Comparison of ENCODE assay signal across 10 cellular contexts in the genomic region with DNA sequence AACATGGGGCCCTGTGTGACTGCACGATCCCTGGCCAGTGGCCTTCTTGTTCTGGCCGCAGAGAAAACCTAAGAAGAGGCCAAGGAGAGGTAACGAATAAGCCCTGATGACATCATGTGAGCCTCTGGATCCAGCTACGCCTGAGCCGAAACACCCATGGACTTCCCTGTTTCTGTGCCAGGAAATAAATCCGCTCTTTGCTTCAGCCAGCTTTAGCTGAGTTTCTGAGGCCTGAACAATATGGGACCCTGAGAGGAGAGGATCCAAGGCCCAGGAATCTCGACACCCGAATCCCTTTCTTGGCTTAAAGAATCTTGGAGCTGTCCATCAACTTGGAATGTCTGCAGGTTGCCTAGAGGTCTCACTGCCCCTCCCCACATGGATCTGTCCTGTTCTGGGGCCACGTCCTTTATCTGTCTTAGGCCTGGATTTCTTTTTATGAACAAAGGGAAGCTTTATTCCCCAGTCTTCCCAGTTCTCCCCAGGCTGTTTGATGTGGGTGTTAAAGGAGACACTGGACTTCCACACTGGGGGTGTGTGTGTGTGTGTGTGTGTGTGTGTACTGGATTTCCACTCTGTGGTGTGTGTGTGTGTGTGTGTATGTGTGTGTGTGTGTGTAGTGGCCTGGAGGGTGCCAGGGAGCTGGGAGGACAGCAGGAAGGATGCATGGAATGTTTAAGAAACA. TPM values are rescaled to one million over a fixed set of nuclear protein-coding genes. Genes with fewer than 3 reads are reported as not detected.
DNase-seq lines count a peak whose midpoint lies in the region; ATAC-seq and TF ChIP-seq lines count a peak whose summit lies in the region.
"Had no signal": no experiment of that assay in that cellular context is flagged by ENCODE, and none has a peak within 500 bp of the region (broad histone marks: within the 10 kb centered on the region; RNA-seq: fewer than 3 reads in every experiment).

No MANE protein-coding gene starts in this region.

- no peak overlapping the region for H3K4me2 ChIP-seq in fibroblast of lung (ENCODE audit: extremely low read depth, insufficient read depth, low read length)

- no peaks in the 10 kb centered on the region for H3K9me3 Mint-ChIP-seq in activated naive CD8-positive, alpha-beta T cell treated with anti-CD3 and anti-CD28 coated beads, Interleukin-2, amount 10 ng/mL, durations not matched to agents 7 days and 5 days
- H3K9me3 Mint-ChIP-seq in activated naive CD8-positive, alpha-beta T cell treated with anti-CD3 and anti-CD28 coated beads for 36 hours = no peaks in the 10 kb centered on the region

- no peaks in the 10 kb centered on the region for H3K79me2 ChIP-seq in fibroblast of lung (ENCODE audit: control insufficient read depth, insufficient read depth, low read length)

- DNase-seq in activated naive CD8-positive, alpha-beta T cell treated with anti-CD3 and anti-CD28 coated beads, Interleukin-2, amount 10 ng/mL, durations not matched to agents 7 days and 5 days = no peak
- no peak for DNase-seq in activated naive CD8-positive, alpha-beta T cell treated with anti-CD3 and anti-CD28 coated beads for 36 hours
- DNase-seq in fibroblast of lung (ENCODE audit: low read depth in 2 of 2) (peak; percentile 64 to 83), vagina (ENCODE audit: extremely low spot score in 2 of 2) (no peak), left lobe of liver (ENCODE audit: low spot score) (no peak)
- DNase-seq in activated T-cell treated with anti-CD3 and anti-CD28 coated beads, Interleukin-2, amount 50 U/mL, for 1 hour = no peak
- DNase-seq: effector memory CD4-positive, alpha-beta T cell; NCI-H187 had no signal

- H3K27me3 ChIP-seq in fibroblast of lung (ENCODE audit: control insufficient read depth, insufficient read depth, low read length) (no peaks in the 10 kb centered on the region), muscle layer of duodenum (ENCODE audit: low read depth, low read length) (no peaks in the 10 kb centered on the region), vagina (no peaks in the 10 kb centered on the region)

- H3K4me1 ChIP-seq in fibroblast of lung (ENCODE audit: control insufficient read depth, extremely low read depth, insufficient read depth, low read length) (peaks cover 29% of the 10 kb centered on the region), muscle layer of duodenum (ENCODE audit: control insufficient read depth in 1 of 2, insufficient read depth in 2 of 2, low read length in 2 of 2) (peaks cover 11 to 26% of the 10 kb centered on the region in 2 donors), vagina (peaks cover 51% of the 10 kb centered on the region)

- ATAC-seq in activated naive CD8-positive, alpha-beta T cell treated with anti-CD3 and anti-CD28 coated beads, Interleukin-2, amount 10 ng/mL, durations not matched to agents 7 days and 5 days (ENCODE audit: low read depth) = no peak
- ATAC-seq in HG03280 (IDR thresholded peaks at IDR 0.05; ENCODE audit: unreplicated experiment) (no peak), left lobe of liver (no peak)

- TF ChIP-seq CTCF in fibroblast of lung (conservative IDR thresholded peaks at IDR 0.05 in 1 of 2, IDR thresholded peaks at IDR 0.05 in 1 of 2; ENCODE audit: low read depth in 1 of 2, low read length in 2 of 2) (no peak), vagina (IDR thresholded peaks at IDR 0.05) (no peak)

- H3K9me3 ChIP-seq in fibroblast of lung (ENCODE audit: control insufficient read depth, insufficient read depth, low read depth, low read length) (no peaks in the 10 kb centered on the region), muscle layer of duodenum (ENCODE audit: control insufficient read depth in 1 of 2, low read length in 2 of 2) (no peaks in the 10 kb centered on the region), vagina (no peaks in the 10 kb centered on the region)

- H3K4me3 ChIP-seq in fibroblast of lung (replicated peaks in 1 of 4; ENCODE audit: control extremely low read depth in 1 of 4, insufficient read depth in 1 of 4, low read depth in 3 of 4, low read length in 4 of 4) (no peak overlapping the region), muscle layer of duodenum (ENCODE audit: low read depth in 1 of 2, low read length in 2 of 2) (no peak overlapping the region), vagina (no peak overlapping the region)

- H2AFZ ChIP-seq in fibroblast of lung (ENCODE audit: low read length) = no peak overlapping the region

- H3K27me3 Mint-ChIP-seq in activated naive CD8-positive, alpha-beta T cell treated with anti-CD3 and anti-CD28 coated beads, Interleukin-2, amount 10 ng/mL, durations not matched to agents 7 days and 5 days = no peaks in the 10 kb centered on the region
- H3K27me3 Mint-ChIP-seq in activated naive CD8-positive, alpha-beta T cell treated with anti-CD3 and anti-CD28 coated beads for 36 hours = no peaks in the 10 kb centered on the region

- H3K27ac ChIP-seq in fibroblast of lung (ENCODE audit: insufficient read depth, low read length) (peak overlapping the region; percentile 13), muscle layer of duodenum (ENCODE audit: low read length) (peak overlapping the region; percentile 74), vagina (peak overlapping the region; percentile 91)

- H3K36me3 Mint-ChIP-seq in activated naive CD8-positive, alpha-beta T cell treated with anti-CD3 and anti-CD28 coated beads, Interleukin-2, amount 10 ng/mL, durations not matched to agents 7 days and 5 days = peaks cover 1% of the 10 kb centered on the region
- no peaks in the 10 kb centered on the region for H3K36me3 Mint-ChIP-seq in activated naive CD8-positive, alpha-beta T cell treated with anti-CD3 and anti-CD28 coated beads for 36 hours

- POLR2A ChIA-PET in activated naive CD8-positive, alpha-beta T cell treated with anti-CD3 and anti-CD28 coated beads, Interleukin-2, amount 10 ng/mL, durations not matched to agents 7 days and 5 days (lab: Charles Lee) = interaction anchor here (0.8 kb wide), 1 partner anchor 12 kb away, joined by 5 read pairs; no protein-coding TSS in a partner anchor

- no peak overlapping the region for H3K9ac ChIP-seq in fibroblast of lung (ENCODE audit: insufficient read depth, low read length)

- H3K36me3 ChIP-seq in fibroblast of lung (ENCODE audit: control insufficient read depth, insufficient read depth, low read length) (no peaks in the 10 kb centered on the region), muscle layer of duodenum (ENCODE audit: control insufficient read depth in 1 of 2, insufficient read depth in 2 of 2, low read length in 2 of 2) (no peaks in the 10 kb centered on the region), vagina (no peaks in the 10 kb centered on the region)

- peaks cover 13% of the 10 kb centered on the region for H3K4me1 Mint-ChIP-seq in activated naive CD8-positive, alpha-beta T cell treated with anti-CD3 and anti-CD28 coated beads, Interleukin-2, amount 10 ng/mL, durations not matched to agents 7 days and 5 days
- peaks cover 13% of the 10 kb centered on the region for H3K4me1 Mint-ChIP-seq in activated naive CD8-positive, alpha-beta T cell treated with anti-CD3 and anti-CD28 coated beads for 36 hours

- H4K20me1 ChIP-seq in fibroblast of lung (ENCODE audit: control insufficient read depth, extremely low read depth, insufficient read depth, low read length) = no peaks in the 10 kb centered on the region

- H3K4me3 Mint-ChIP-seq in activated naive CD8-positive, alpha-beta T cell treated with anti-CD3 and anti-CD28 coated beads, Interleukin-2, amount 10 ng/mL, durations not matched to agents 7 days and 5 days = no peak overlapping the region
- no peak overlapping the region for H3K4me3 Mint-ChIP-seq in activated naive CD8-positive, alpha-beta T cell treated with anti-CD3 and anti-CD28 coated beads for 36 hours

- intact Hi-C loops in vagina (cut with DNase I) = no loop called here

- peak overlapping the region; percentile 58 for H3K27ac Mint-ChIP-seq in activated naive CD8-positive, alpha-beta T cell treated with anti-CD3 and anti-CD28 coated beads, Interleukin-2, amount 10 ng/mL, durations not matched to agents 7 days and 5 days
- no peak overlapping the region for H3K27ac Mint-ChIP-seq in activated naive CD8-positive, alpha-beta T cell treated with anti-CD3 and anti-CD28 coated beads for 36 hours

- no peak for TF ChIP-seq POLR2A in vagina (IDR thresholded peaks at IDR 0.05)

RNA-seq across cellular contexts. Expression of a gene that starts 13.7 kb away (rescaled TPM):
- total RNA-seq in activated naive CD8-positive, alpha-beta T cell treated with anti-CD3 and anti-CD28 coated beads, Interleukin-2, amount 10 ng/mL, durations not matched to agents 7 days and 5 days = 1 to 10 TPM; 8.6 to 8.8 TPM
- 1 to 10 TPM; 1.1 to 1.2 TPM for total RNA-seq in activated naive CD8-positive, alpha-beta T cell treated with anti-CD3 and anti-CD28 coated beads for 36 hours
- 71.5 and 97.3 TPM in 2 replicates for total RNA-seq in fibroblast of lung
- polyA plus RNA-seq in fibroblast of lung = 4.1 and 9.2 TPM in 2 replicates
- polyA plus RNA-seq in fibroblast of lung (2012) = 13.6 and 19.5 TPM in 2 replicates
- 4.1 and 7.5 TPM in 2 replicates for polyA minus RNA-seq in fibroblast of lung (ENCODE audit: low replicate concordance)
- 34.4 TPM for total RNA-seq in vagina
- total RNA-seq in left lobe of liver = 4.5 TPM

RNA-seq across cellular contexts. Expression of a gene that starts 53.2 kb away (rescaled TPM):
- total RNA-seq in activated naive CD8-positive, alpha-beta T cell treated with anti-CD3 and anti-CD28 coated beads, Interleukin-2, amount 10 ng/mL, durations not matched to agents 7 days and 5 days = 10 to 100 TPM; 88.3 to 91.0 TPM
- total RNA-seq in activated naive CD8-positive, alpha-beta T cell treated with anti-CD3 and anti-CD28 coated beads for 36 hours = 100 to 1,000 TPM; 101 to 104 TPM
- total RNA-seq in fibroblast of lung (159 and 203 TPM in 2 replicates), vagina (46.2 TPM), left lobe of liver (62.3 TPM)
- polyA plus RNA-seq in fibroblast of lung = 189 and 190 TPM in 2 replicates
- 186 and 250 TPM in 2 replicates for polyA plus RNA-seq in fibroblast of lung (2012)
- polyA minus RNA-seq in fibroblast of lung (ENCODE audit: low replicate concordance) = 246 and 273 TPM in 2 replicates

RNA-seq across cellular contexts. Expression of a gene that starts 53.8 kb away (rescaled TPM):
- total RNA-seq in activated naive CD8-positive, alpha-beta T cell treated with anti-CD3 and anti-CD28 coated beads, Interleukin-2, amount 10 ng/mL, durations not matched to agents 7 days and 5 days = 10 to 100 TPM; 19.5 to 22.7 TPM
- 1 to 10 TPM; 7.3 to 7.9 TPM for total RNA-seq in activated naive CD8-positive, alpha-beta T cell treated with anti-CD3 and anti-CD28 coated beads for 36 hours
- total RNA-seq in fibroblast of lung (33.6 and 45.1 TPM in 2 replicates), vagina (59.9 TPM), left lobe of liver (105 TPM)
- 34.0 and 37.4 TPM in 2 replicates for polyA plus RNA-seq in fibroblast of lung
- 52.6 and 59.0 TPM in 2 replicates for polyA plus RNA-seq in fibroblast of lung (2012)
- 109 and 121 TPM in 2 replicates for polyA minus RNA-seq in fibroblast of lung (ENCODE audit: low replicate concordance)

Comparison
In these comparisons a context has a peak if more than half of its experiments do, and no peak if none do; other contexts are left out.
1. DNase-seq: peak in fibroblast of lung (2 of 2); none in activated naive CD8-positive, alpha-beta T cell treated with anti-CD3 and anti-CD28 coated beads, Interleukin-2, amount 10 ng/mL, durations not matched to agents 7 days and 5 days (single experiment), activated naive CD8-positive, alpha-beta T cell treated with anti-CD3 and anti-CD28 coated beads for 36 hours (single experiment), vagina (0 of 2), left lobe of liver (single experiment) and activated T-cell treated with anti-CD3 and anti-CD28 coated beads, Interleukin-2, amount 50 U/mL, for 1 hour (single experiment).
2. H3K27ac ChIP-seq: peak in every context shown above with its lines; median percentile 91 in vagina; 74 in muscle layer of duodenum; 13 in fibroblast of lung.